ENCODE assay signal across 19 cellular contexts in genomic region chr4:142582340-142582739, GRCh38.
DNase-seq lines count a peak whose midpoint lies in the region; ATAC-seq and TF ChIP-seq lines count a peak whose summit lies in the region.
"Had no signal": no experiment of that assay in that cellular context is flagged by ENCODE, and none has a peak within 500 bp of the region (broad histone marks: within the 10 kb centered on the region; RNA-seq: fewer than 3 reads in every experiment).

No MANE protein-coding gene starts in this region.

- no peak overlapping the region for H3K4me3 ChIP-seq in H7 (ENCODE audit: insufficient read depth, low read depth, low read length)

- CTCF ChIA-PET in activated CD4-positive, alpha-beta T cell treated with anti-CD3 and anti-CD28 coated beads for 36 hours (lab: Charles Lee) = interaction anchor here (1.0 kb wide), 1 partner anchor 9 kb away, joined by 3 read pairs; no protein-coding TSS in a partner anchor
- CTCF ChIA-PET in WTC11 (lab: Charles Lee) = no interaction called here

- POLR2A ChIA-PET in activated CD4-positive, alpha-beta T cell treated with anti-CD3 and anti-CD28 coated beads for 36 hours (lab: Charles Lee) = interaction anchor here (0.6 to 2.0 kb wide), 2 partner anchors 108 to 175 kb away, joined by 3 to 6 read pairs; no protein-coding TSS in a partner anchor
- POLR2A ChIA-PET in WTC11 (lab: Charles Lee) = no interaction called here

- intact Hi-C loops in activated CD4-positive, alpha-beta T cell treated with anti-CD3 and anti-CD28 coated beads for 36 hours (cut with DNase I, micrococcal nuclease) = no loop called here

- ATAC-seq in activated CD4-positive, alpha-beta T cell treated with anti-CD3 and anti-CD28 coated beads for 36 hours = peak; percentile 60
- ATAC-seq in activated T-cell treated with anti-CD3 and anti-CD28 coated beads, Interleukin-2, amount 50 U/mL, for 72 hours (replicated peaks in 1 of 2) = peak; percentile 28 to 43
- ATAC-seq in GM18517 (IDR thresholded peaks at IDR 0.05; ENCODE audit: unreplicated experiment) (peak; percentile 46), WTC11 (no peak)
- ATAC-seq: HepG2 had no signal

- no peaks in the 10 kb centered on the region for H3K27me3 Mint-ChIP-seq in activated CD4-positive, alpha-beta T cell treated with anti-CD3 and anti-CD28 coated beads for 36 hours
- no peaks in the 10 kb centered on the region for H3K27me3 Mint-ChIP-seq in activated T-cell treated with anti-CD3 and anti-CD28 coated beads, Interleukin-2, amount 50 U/mL, for 72 hours (ENCODE audit: low read depth)
- no peaks in the 10 kb centered on the region for H3K27me3 Mint-ChIP-seq in activated naive CD8-positive, alpha-beta T cell treated with anti-CD3 and anti-CD28 coated beads for 36 hours
- no peaks in the 10 kb centered on the region for H3K27me3 Mint-ChIP-seq in WTC11 (ENCODE audit: low read depth)

- DNase-seq in activated CD4-positive, alpha-beta T cell treated with anti-CD3 and anti-CD28 coated beads for 36 hours = peak; percentile 27
- no peak for DNase-seq in activated CD4-positive, alpha-beta T cell treated with anti-CD3 and anti-CD28 coated beads for 1 hour
- no peak for DNase-seq in activated T-cell treated with anti-CD3 and anti-CD28 coated beads, Interleukin-2, amount 50 U/mL, for 72 hours
- DNase-seq in activated T-cell treated with anti-CD3 and anti-CD28 coated beads for 4 hours = no peak
- DNase-seq in activated naive CD8-positive, alpha-beta T cell treated with anti-CD3 and anti-CD28 coated beads for 36 hours = no peak
- no peak for DNase-seq in H7
- no peak for DNase-seq in WTC11 (ENCODE audit: low spot score)
- DNase-seq: DMS79, HFFc6, KBM-7, NCI-H1105 treated with DMSO at 0.1 percent for 48 hours, NCI-H1694, NCI-H2107, NCI-H2227 treated with DMSO at 0.1 percent for 48 hours, NCI-H82, OCI-M1 had no signal

- H3K9me3 Mint-ChIP-seq in activated CD4-positive, alpha-beta T cell treated with anti-CD3 and anti-CD28 coated beads for 36 hours (ENCODE audit: low read depth) = peaks cover 18% of the 10 kb centered on the region
- H3K9me3 Mint-ChIP-seq in activated T-cell treated with anti-CD3 and anti-CD28 coated beads, Interleukin-2, amount 50 U/mL, for 72 hours = peaks cover 3 to 4% of the 10 kb centered on the region in 2 donors
- H3K9me3 Mint-ChIP-seq in activated naive CD8-positive, alpha-beta T cell treated with anti-CD3 and anti-CD28 coated beads for 36 hours = peaks cover 3% of the 10 kb centered on the region
- H3K9me3 Mint-ChIP-seq in WTC11 = 0 out of 2 replicates have a peak, but pooled peaks cover 3% of the 10 kb centered on the region
- H3K9me3 Mint-ChIP-seq: HFFc6 had no signal

- H3K36me3 Mint-ChIP-seq in activated CD4-positive, alpha-beta T cell treated with anti-CD3 and anti-CD28 coated beads for 36 hours (ENCODE audit: low read depth) = peaks cover 78% of the 10 kb centered on the region
- peaks cover 25 to 37% of the 10 kb centered on the region in 2 donors for H3K36me3 Mint-ChIP-seq in activated T-cell treated with anti-CD3 and anti-CD28 coated beads, Interleukin-2, amount 50 U/mL, for 72 hours (ENCODE audit: insufficient read depth in 2 of 2)
- H3K36me3 Mint-ChIP-seq in activated naive CD8-positive, alpha-beta T cell treated with anti-CD3 and anti-CD28 coated beads for 36 hours = peaks cover 19% of the 10 kb centered on the region
- no peaks in the 10 kb centered on the region for H3K36me3 Mint-ChIP-seq in WTC11
- H3K36me3 Mint-ChIP-seq: CD14-positive monocyte had no signal

- peak overlapping the region; percentile 74 for H3K27ac Mint-ChIP-seq in activated CD4-positive, alpha-beta T cell treated with anti-CD3 and anti-CD28 coated beads for 36 hours
- peak overlapping the region; percentile 92 for H3K27ac Mint-ChIP-seq in activated T-cell treated with anti-CD3 and anti-CD28 coated beads, Interleukin-2, amount 50 U/mL, for 72 hours
- H3K27ac Mint-ChIP-seq in activated naive CD8-positive, alpha-beta T cell treated with anti-CD3 and anti-CD28 coated beads for 36 hours = peak overlapping the region; percentile 3
- no peak overlapping the region for H3K27ac Mint-ChIP-seq in WTC11
- H3K27ac Mint-ChIP-seq: CD14-positive monocyte, HFFc6 had no signal

- peak overlapping the region; percentile 0 for H3K4me3 Mint-ChIP-seq in activated CD4-positive, alpha-beta T cell treated with anti-CD3 and anti-CD28 coated beads for 36 hours
- peak overlapping the region; percentile 33 to 59 for H3K4me3 Mint-ChIP-seq in activated T-cell treated with anti-CD3 and anti-CD28 coated beads, Interleukin-2, amount 50 U/mL, for 72 hours
- no peak overlapping the region for H3K4me3 Mint-ChIP-seq in activated naive CD8-positive, alpha-beta T cell treated with anti-CD3 and anti-CD28 coated beads for 36 hours
- H3K4me3 Mint-ChIP-seq in WTC11 = no peak overlapping the region
- H3K4me3 Mint-ChIP-seq: CD14-positive monocyte, HFFc6 had no signal

- peaks cover 72% of the 10 kb centered on the region for H3K4me1 Mint-ChIP-seq in activated CD4-positive, alpha-beta T cell treated with anti-CD3 and anti-CD28 coated beads for 36 hours
- peaks cover 58% of the 10 kb centered on the region for H3K4me1 Mint-ChIP-seq in activated T-cell treated with anti-CD3 and anti-CD28 coated beads, Interleukin-2, amount 50 U/mL, for 72 hours (ENCODE audit: low read depth)
- peaks cover 24% of the 10 kb centered on the region for H3K4me1 Mint-ChIP-seq in activated naive CD8-positive, alpha-beta T cell treated with anti-CD3 and anti-CD28 coated beads for 36 hours
- H3K4me1 Mint-ChIP-seq in WTC11 = no peaks in the 10 kb centered on the region; the same call in 1 of the 2 replicates
- H3K4me1 Mint-ChIP-seq: CD14-positive monocyte had no signal

- H3K27me3 ChIP-seq in H7 (ENCODE audit: control insufficient read depth, insufficient read depth, low read length) = no peaks in the 10 kb centered on the region

- no peak for TF ChIP-seq CTCF in WTC11 (IDR thresholded peaks at IDR 0.05)

- no peaks in the 10 kb centered on the region for H3K36me3 ChIP-seq in H7 (replicated peaks; ENCODE audit: control insufficient read depth, insufficient read depth, low read length)

TF ChIP-seq in WTC11, 78 proteins besides CTCF, POLR2A, EP300 and RAD21:
- TF ChIP-seq JUN (CRISPR knock-in tag; IDR thresholded peaks at IDR 0.05) (no peak), ZNF416 (CRISPR knock-in tag; IDR thresholded peaks at IDR 0.05) (no peak), CREM (CRISPR knock-in tag; IDR thresholded peaks at IDR 0.05) (no peak), SOX15 (CRISPR knock-in tag; IDR thresholded peaks at IDR 0.05) (no peak), MYBL2 (CRISPR knock-in tag; IDR thresholded peaks at IDR 0.05) (no peak), GABPB1 (CRISPR knock-in tag; IDR thresholded peaks at IDR 0.05) (no peak), ZNF423 (CRISPR knock-in tag; IDR thresholded peaks at IDR 0.05) (no peak), CBFB (CRISPR knock-in tag; IDR thresholded peaks at IDR 0.05; ENCODE audit: low read depth) (no peak), JAZF1 (CRISPR knock-in tag; IDR thresholded peaks at IDR 0.05) (no peak), SP1 (CRISPR knock-in tag; conservative IDR thresholded peaks at IDR 0.05) (no peak), IRF2 (CRISPR knock-in tag; IDR thresholded peaks at IDR 0.05; ENCODE audit: borderline replicate concordance, low read depth) (no peak), EMX1 (CRISPR knock-in tag; IDR thresholded peaks at IDR 0.05) (no peak), PREB (CRISPR knock-in tag; IDR thresholded peaks at IDR 0.05; ENCODE audit: borderline replicate concordance) (no peak), RELA (CRISPR knock-in tag; IDR thresholded peaks at IDR 0.05; ENCODE audit: borderline replicate concordance) (no peak), FOXJ3 (CRISPR knock-in tag; IDR thresholded peaks at IDR 0.05; ENCODE audit: borderline replicate concordance) (no peak)

Comparison
In these comparisons a context has a peak if more than half of its experiments do, and no peak if none do; other contexts are left out.
1. H3K4me3 Mint-ChIP-seq: peak in activated CD4-positive, alpha-beta T cell treated with anti-CD3 and anti-CD28 coated beads for 36 hours (single experiment) and activated T-cell treated with anti-CD3 and anti-CD28 coated beads, Interleukin-2, amount 50 U/mL, for 72 hours (2 of 2); none in activated naive CD8-positive, alpha-beta T cell treated with anti-CD3 and anti-CD28 coated beads for 36 hours (single experiment) and WTC11 (single experiment).